26 cellular contexts compared by ENCODE assay signal in genomic region chr4:172356002-172356401, GRCh38.
DNase-seq lines count a peak whose midpoint lies in the region; ATAC-seq and TF ChIP-seq lines count a peak whose summit lies in the region.
"Had no signal": no experiment of that assay in that cellular context is flagged by ENCODE, and none has a peak within 500 bp of the region (broad histone marks: within the 10 kb centered on the region; RNA-seq: fewer than 3 reads in every experiment).

No MANE protein-coding gene starts in this region.

- no peaks in the 10 kb centered on the region for H3K36me3 ChIP-seq in GM23338 (ENCODE audit: insufficient read depth)
- H3K36me3 ChIP-seq: brain microvascular endothelial cell, left ventricle myocardium inferior had no signal

- H3K4me1 ChIP-seq in GM23338 (ENCODE audit: insufficient read depth), result no peaks in the 10 kb centered on the region
- H3K4me1 ChIP-seq: left ventricle myocardium inferior had no signal

- H3K27ac Mint-ChIP-seq in GM23338, result no peak overlapping the region
- H3K27ac Mint-ChIP-seq: activated naive CD8-positive, alpha-beta T cell treated with anti-CD3 and anti-CD28 coated beads, Interleukin-2, amount 50 U/mL, for 24 hours; type B pancreatic cell had no signal

- H3K36me3 Mint-ChIP-seq in GM23338 (ENCODE audit: low read depth), result no peaks in the 10 kb centered on the region
- H3K36me3 Mint-ChIP-seq: type B pancreatic cell had no signal

- H3K4me2 ChIP-seq in GM23338, result no peak overlapping the region

- ATAC-seq in GM23338, result no peak
- no peak for ATAC-seq in HG03439 (IDR thresholded peaks at IDR 0.05; ENCODE audit: unreplicated experiment)
- ATAC-seq: activated naive CD8-positive, alpha-beta T cell treated with anti-CD3 and anti-CD28 coated beads, Interleukin-2, amount 50 U/mL, for 24 hours; SK-N-SH treated with all-trans-retinoic acid at 6 μM for 48 hours had no signal

- H3K4me3 ChIP-seq in choroid plexus epithelial cell (ENCODE audit: low read depth, low read length) (no peak overlapping the region), GM23338 (no peak overlapping the region)
- H3K4me3 ChIP-seq: left ventricle myocardium inferior had no signal

- H3K27me3 ChIP-seq in GM23338 (ENCODE audit: insufficient read depth), result no peaks in the 10 kb centered on the region
- H3K27me3 ChIP-seq: brain microvascular endothelial cell had no signal

- no peak for TF ChIP-seq CTCF in choroid plexus epithelial cell (conservative IDR thresholded peaks at IDR 0.05; ENCODE audit: low read depth, low read length)
- no peak for TF ChIP-seq CTCF in GM23338 (conservative IDR thresholded peaks at IDR 0.05; ENCODE audit: low read depth in 2 of 2)

- no peak overlapping the region for H2AFZ ChIP-seq in GM23338

- H3K79me2 ChIP-seq in GM23338 (replicated peaks; ENCODE audit: insufficient read depth), result no peaks in the 10 kb centered on the region

- H4K20me1 ChIP-seq in GM23338 (replicated peaks; ENCODE audit: insufficient read depth), result no peaks in the 10 kb centered on the region

- no peaks in the 10 kb centered on the region for H3K9me3 Mint-ChIP-seq in GM23338
- H3K9me3 Mint-ChIP-seq: activated naive CD8-positive, alpha-beta T cell treated with anti-CD3 and anti-CD28 coated beads, Interleukin-2, amount 50 U/mL, for 24 hours; type B pancreatic cell had no signal

- DNase-seq in LHCN-M2 (ENCODE audit: low read depth) (peak; percentile 75), choroid plexus epithelial cell (ENCODE audit: low read depth) (peak; percentile 14), iris pigment epithelial cell (ENCODE audit: low read depth) (peak; percentile 15), stromal cell of bone marrow (ENCODE audit: low read depth) (peak; percentile 1), GM23338 (ENCODE audit: low spot score) (no peak), NCI-H774 (lab: John Stamatoyannopoulos, UW) (no peak)
- DNase-seq: activated CD4-positive, alpha-beta T cell treated with anti-CD3 and anti-CD28 coated beads for 48 hours; activated gamma-delta T cell; activated naive CD8-positive, alpha-beta T cell treated with anti-CD3 and anti-CD28 coated beads, Interleukin-2, amount 50 U/mL, for 24 hours; activated T-cell treated with anti-CD3 and anti-CD28 coated beads, Interleukin-2, amount 50 U/mL, for 1 hour; brain microvascular endothelial cell; C1 segment of cervical spinal cord; Calu3; DMS79 treated with DMSO at 0.1 percent for 48 hours; GF-D8; left ventricle myocardium inferior; mesendoderm; NCI-H146; NCI-H446; occipital lobe; OCI-M1 had no signal

- H3K27me3 Mint-ChIP-seq in GM23338 (ENCODE audit: insufficient read depth, low read depth, poor library complexity), result no peaks in the 10 kb centered on the region
- H3K27me3 Mint-ChIP-seq: activated naive CD8-positive, alpha-beta T cell treated with anti-CD3 and anti-CD28 coated beads, Interleukin-2, amount 50 U/mL, for 24 hours; type B pancreatic cell had no signal

- H3K4me3 Mint-ChIP-seq in GM23338, result no peak overlapping the region
- H3K4me3 Mint-ChIP-seq: activated naive CD8-positive, alpha-beta T cell treated with anti-CD3 and anti-CD28 coated beads, Interleukin-2, amount 50 U/mL, for 24 hours; type B pancreatic cell had no signal

- H3K9me2 ChIP-seq in GM23338 (ENCODE audit: insufficient read depth), result no peaks in the 10 kb centered on the region

- H3K4me1 Mint-ChIP-seq in GM23338, result no peaks in the 10 kb centered on the region; the same call in 2 of the 3 replicates
- H3K4me1 Mint-ChIP-seq: activated naive CD8-positive, alpha-beta T cell treated with anti-CD3 and anti-CD28 coated beads, Interleukin-2, amount 50 U/mL, for 24 hours had no signal

- no peak overlapping the region for H3K27ac ChIP-seq in GM23338 (ENCODE audit: low read depth)
- H3K27ac ChIP-seq: brain microvascular endothelial cell, epithelial cell of prostate, left ventricle myocardium inferior, VCaP had no signal

- no peaks in the 10 kb centered on the region for H3F3A ChIP-seq in GM23338 (replicated peaks; ENCODE audit: low read depth)

TF ChIP-seq in GM23338, 12 proteins besides CTCF, POLR2A, EP300 and RAD21:
- TF ChIP-seq CREB1 (CRISPR knock-in tag; IDR thresholded peaks at IDR 0.05; ENCODE audit: low read depth) (no peak), REST (IDR thresholded peaks at IDR 0.05; ENCODE audit: unreplicated experiment) (no peak), EZH2 (IDR thresholded peaks at IDR 0.05; ENCODE audit: low read depth, unreplicated experiment) (no peak), JUNB (IDR thresholded peaks at IDR 0.05; ENCODE audit: unreplicated experiment) (no peak), ETS1 (IDR thresholded peaks at IDR 0.05) (no peak), ZNF114 (CRISPR knock-in tag; IDR thresholded peaks at IDR 0.05) (no peak), NANOG (IDR thresholded peaks at IDR 0.05; ENCODE audit: borderline replicate concordance) (no peak)
TF ChIP-seq in GM23338: peak in this region for 0.

Comparison
In these comparisons a context has a peak if more than half of its experiments do, and no peak if none do; other contexts are left out.
1. DNase-seq: peak in LHCN-M2 (single experiment), choroid plexus epithelial cell (single experiment), iris pigment epithelial cell (single experiment) and stromal cell of bone marrow (single experiment); none in GM23338 (single experiment) and NCI-H774 (single experiment).